In genomic region chr7:12643644-12644043, GRCh38 we compare ENCODE assay signal across 1 cellular context.
TF ChIP-seq lines count a peak whose summit lies in the region.

No MANE protein-coding gene starts in this region.

TF ChIP-seq in K562, 482 proteins besides CTCF, POLR2A, EP300 and RAD21 (continued from another document):
- TF ChIP-seq, protein P1, sequence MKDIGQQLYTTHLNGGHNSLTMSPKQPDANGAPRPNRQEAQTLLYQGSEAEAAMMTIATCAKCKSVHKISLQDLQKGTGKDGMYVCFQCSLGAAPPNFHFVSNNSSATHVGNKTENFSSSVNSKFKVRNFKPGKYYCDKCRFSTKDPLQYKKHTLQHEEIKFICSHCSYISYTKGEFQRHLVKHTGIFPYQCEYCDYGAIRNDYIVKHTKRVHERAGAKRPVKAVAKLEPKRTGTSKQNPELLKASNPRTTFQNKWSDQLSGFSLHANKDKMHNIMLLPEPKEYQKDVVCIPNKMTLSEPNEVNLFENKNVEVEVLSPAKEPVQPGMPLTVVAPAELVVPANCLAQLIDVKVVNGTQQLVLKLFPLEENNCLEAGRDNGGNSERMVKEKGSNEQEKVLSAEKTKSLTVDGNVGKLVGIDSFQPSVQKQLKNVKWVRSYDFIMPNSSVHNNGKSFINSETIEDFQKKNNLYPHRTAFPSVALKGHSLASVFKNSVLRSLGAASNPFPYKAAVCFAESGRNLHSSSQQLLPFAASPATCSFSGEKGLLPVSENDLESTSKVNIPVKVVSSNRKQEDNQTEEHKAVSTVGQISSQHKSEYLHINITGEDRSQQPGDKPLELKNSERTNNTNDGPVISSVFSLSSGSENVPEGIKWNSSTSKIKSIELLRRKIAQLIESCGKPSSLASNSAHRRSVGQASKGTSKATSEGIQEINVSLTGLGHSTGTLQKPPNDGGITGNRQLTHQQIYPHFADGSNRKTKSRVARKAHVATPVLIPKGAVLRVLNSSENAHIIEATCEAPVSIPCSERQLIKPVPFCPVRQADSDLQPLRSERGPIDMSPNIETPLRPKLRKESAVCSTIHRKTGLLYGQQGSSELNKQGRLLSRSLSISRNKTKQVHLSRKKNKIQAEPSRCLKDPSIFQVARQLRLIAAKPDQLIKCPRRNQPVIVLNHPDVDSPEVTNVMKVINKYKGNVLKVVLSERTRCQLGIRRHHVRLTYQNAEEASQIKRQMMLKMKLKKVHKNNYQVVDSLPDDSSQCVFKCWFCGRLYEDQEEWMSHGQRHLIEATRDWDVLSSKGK (CRISPR knock-in tag; IDR thresholded peaks at IDR 0.05) = no peak
- TF ChIP-seq ETV5 (CRISPR knock-in tag; IDR thresholded peaks at IDR 0.05; ENCODE audit: low read depth) (no peak), EHMT2 (IDR thresholded peaks at IDR 0.05) (peak; percentile 35; the same call in 1 of the 2 replicates), L3MBTL2 (IDR thresholded peaks at IDR 0.05) (peak; percentile 16; the same call in 1 of the 2 replicates), KAT8 (IDR thresholded peaks at IDR 0.05; ENCODE audit: low read depth) (no peak)
- TF ChIP-seq, protein P2, sequence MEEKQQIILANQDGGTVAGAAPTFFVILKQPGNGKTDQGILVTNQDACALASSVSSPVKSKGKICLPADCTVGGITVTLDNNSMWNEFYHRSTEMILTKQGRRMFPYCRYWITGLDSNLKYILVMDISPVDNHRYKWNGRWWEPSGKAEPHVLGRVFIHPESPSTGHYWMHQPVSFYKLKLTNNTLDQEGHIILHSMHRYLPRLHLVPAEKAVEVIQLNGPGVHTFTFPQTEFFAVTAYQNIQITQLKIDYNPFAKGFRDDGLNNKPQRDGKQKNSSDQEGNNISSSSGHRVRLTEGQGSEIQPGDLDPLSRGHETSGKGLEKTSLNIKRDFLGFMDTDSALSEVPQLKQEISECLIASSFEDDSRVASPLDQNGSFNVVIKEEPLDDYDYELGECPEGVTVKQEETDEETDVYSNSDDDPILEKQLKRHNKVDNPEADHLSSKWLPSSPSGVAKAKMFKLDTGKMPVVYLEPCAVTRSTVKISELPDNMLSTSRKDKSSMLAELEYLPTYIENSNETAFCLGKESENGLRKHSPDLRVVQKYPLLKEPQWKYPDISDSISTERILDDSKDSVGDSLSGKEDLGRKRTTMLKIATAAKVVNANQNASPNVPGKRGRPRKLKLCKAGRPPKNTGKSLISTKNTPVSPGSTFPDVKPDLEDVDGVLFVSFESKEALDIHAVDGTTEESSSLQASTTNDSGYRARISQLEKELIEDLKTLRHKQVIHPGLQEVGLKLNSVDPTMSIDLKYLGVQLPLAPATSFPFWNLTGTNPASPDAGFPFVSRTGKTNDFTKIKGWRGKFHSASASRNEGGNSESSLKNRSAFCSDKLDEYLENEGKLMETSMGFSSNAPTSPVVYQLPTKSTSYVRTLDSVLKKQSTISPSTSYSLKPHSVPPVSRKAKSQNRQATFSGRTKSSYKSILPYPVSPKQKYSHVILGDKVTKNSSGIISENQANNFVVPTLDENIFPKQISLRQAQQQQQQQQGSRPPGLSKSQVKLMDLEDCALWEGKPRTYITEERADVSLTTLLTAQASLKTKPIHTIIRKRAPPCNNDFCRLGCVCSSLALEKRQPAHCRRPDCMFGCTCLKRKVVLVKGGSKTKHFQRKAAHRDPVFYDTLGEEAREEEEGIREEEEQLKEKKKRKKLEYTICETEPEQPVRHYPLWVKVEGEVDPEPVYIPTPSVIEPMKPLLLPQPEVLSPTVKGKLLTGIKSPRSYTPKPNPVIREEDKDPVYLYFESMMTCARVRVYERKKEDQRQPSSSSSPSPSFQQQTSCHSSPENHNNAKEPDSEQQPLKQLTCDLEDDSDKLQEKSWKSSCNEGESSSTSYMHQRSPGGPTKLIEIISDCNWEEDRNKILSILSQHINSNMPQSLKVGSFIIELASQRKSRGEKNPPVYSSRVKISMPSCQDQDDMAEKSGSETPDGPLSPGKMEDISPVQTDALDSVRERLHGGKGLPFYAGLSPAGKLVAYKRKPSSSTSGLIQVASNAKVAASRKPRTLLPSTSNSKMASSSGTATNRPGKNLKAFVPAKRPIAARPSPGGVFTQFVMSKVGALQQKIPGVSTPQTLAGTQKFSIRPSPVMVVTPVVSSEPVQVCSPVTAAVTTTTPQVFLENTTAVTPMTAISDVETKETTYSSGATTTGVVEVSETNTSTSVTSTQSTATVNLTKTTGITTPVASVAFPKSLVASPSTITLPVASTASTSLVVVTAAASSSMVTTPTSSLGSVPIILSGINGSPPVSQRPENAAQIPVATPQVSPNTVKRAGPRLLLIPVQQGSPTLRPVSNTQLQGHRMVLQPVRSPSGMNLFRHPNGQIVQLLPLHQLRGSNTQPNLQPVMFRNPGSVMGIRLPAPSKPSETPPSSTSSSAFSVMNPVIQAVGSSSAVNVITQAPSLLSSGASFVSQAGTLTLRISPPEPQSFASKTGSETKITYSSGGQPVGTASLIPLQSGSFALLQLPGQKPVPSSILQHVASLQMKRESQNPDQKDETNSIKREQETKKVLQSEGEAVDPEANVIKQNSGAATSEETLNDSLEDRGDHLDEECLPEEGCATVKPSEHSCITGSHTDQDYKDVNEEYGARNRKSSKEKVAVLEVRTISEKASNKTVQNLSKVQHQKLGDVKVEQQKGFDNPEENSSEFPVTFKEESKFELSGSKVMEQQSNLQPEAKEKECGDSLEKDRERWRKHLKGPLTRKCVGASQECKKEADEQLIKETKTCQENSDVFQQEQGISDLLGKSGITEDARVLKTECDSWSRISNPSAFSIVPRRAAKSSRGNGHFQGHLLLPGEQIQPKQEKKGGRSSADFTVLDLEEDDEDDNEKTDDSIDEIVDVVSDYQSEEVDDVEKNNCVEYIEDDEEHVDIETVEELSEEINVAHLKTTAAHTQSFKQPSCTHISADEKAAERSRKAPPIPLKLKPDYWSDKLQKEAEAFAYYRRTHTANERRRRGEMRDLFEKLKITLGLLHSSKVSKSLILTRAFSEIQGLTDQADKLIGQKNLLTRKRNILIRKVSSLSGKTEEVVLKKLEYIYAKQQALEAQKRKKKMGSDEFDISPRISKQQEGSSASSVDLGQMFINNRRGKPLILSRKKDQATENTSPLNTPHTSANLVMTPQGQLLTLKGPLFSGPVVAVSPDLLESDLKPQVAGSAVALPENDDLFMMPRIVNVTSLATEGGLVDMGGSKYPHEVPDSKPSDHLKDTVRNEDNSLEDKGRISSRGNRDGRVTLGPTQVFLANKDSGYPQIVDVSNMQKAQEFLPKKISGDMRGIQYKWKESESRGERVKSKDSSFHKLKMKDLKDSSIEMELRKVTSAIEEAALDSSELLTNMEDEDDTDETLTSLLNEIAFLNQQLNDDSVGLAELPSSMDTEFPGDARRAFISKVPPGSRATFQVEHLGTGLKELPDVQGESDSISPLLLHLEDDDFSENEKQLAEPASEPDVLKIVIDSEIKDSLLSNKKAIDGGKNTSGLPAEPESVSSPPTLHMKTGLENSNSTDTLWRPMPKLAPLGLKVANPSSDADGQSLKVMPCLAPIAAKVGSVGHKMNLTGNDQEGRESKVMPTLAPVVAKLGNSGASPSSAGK (IDR thresholded peaks at IDR 0.05) = no peak
